In the genomic region with DNA sequence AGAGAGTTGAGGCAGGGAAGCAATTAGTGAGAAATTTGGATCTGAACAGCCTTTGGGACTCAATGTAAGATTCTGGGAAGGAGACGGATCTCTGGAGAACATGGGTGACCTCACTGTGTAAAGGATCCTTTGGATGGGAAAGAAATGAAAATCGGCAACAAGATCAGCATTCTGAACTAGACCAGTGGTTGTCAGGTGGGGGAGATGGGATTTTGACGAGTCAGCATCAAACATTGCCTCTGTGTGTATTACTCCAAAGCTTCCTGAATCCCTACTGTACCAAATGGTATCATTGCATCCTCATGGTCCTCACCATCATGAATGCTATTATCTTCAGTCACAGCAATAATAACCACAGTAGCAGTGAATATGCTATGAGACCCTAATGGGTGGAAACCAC, we compare ENCODE assay signal across 6 cellular contexts.
"Had no signal": no experiment of that assay in that cellular context is flagged by ENCODE, and none has a peak within 500 bp of the region (broad histone marks: within the 10 kb centered on the region; RNA-seq: fewer than 3 reads in every experiment).

No MANE protein-coding gene starts in this region.

- H3K36me3 ChIP-seq: HAP-1 had no signal

- FAIRE-seq: HTR-8/SVneo had no signal

- H2AFZ ChIP-seq: GM23338 had no signal

- H3K4me1 ChIP-seq: HAP-1 had no signal

- H3K4me3 ChIP-seq: GM23338, HAP-1 had no signal

- ATAC-seq: GM23338, HCT116 had no signal

- H3K4me2 ChIP-seq: GM23338 had no signal

- DNase-seq: H7, KG1 had no signal

- H3K9me3 ChIP-seq: HAP-1 had no signal
